ENCODE assay signal across 1 cellular context in the genomic region with DNA sequence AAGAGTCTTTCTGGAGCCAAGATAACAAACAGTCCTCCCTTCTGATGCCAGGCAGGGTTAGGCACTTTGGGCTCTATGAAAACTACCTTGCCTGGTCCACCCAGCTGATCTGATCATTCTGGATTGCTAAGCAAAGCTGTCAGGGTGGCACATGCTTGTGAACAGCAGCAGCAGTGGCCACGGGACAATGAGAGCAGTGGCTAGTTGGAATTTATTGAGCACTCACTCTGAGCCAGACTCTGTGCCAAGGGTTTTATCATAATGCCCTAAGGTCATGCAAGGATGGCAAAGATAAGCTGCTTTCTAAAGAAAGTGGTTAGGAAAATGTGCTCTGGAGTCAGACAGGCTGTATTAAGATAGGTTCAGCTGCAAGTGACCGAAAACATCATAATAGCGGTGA.
TF ChIP-seq lines count a peak whose summit lies in the region.

No MANE protein-coding gene starts in this region.

TF ChIP-seq in SK-N-SH treated with all-trans-retinoic acid at 6 μM for 48 hours, 23 proteins besides CTCF, POLR2A, EP300 and RAD21 (continued from another document):
- TF ChIP-seq POU6F1 (CRISPR knock-in tag; IDR thresholded peaks at IDR 0.05; ENCODE audit: borderline replicate concordance, low read depth) (no peak), PPARA (CRISPR knock-in tag; IDR thresholded peaks at IDR 0.05; ENCODE audit: borderline replicate concordance) (no peak)
- TF ChIP-seq, protein P1, sequence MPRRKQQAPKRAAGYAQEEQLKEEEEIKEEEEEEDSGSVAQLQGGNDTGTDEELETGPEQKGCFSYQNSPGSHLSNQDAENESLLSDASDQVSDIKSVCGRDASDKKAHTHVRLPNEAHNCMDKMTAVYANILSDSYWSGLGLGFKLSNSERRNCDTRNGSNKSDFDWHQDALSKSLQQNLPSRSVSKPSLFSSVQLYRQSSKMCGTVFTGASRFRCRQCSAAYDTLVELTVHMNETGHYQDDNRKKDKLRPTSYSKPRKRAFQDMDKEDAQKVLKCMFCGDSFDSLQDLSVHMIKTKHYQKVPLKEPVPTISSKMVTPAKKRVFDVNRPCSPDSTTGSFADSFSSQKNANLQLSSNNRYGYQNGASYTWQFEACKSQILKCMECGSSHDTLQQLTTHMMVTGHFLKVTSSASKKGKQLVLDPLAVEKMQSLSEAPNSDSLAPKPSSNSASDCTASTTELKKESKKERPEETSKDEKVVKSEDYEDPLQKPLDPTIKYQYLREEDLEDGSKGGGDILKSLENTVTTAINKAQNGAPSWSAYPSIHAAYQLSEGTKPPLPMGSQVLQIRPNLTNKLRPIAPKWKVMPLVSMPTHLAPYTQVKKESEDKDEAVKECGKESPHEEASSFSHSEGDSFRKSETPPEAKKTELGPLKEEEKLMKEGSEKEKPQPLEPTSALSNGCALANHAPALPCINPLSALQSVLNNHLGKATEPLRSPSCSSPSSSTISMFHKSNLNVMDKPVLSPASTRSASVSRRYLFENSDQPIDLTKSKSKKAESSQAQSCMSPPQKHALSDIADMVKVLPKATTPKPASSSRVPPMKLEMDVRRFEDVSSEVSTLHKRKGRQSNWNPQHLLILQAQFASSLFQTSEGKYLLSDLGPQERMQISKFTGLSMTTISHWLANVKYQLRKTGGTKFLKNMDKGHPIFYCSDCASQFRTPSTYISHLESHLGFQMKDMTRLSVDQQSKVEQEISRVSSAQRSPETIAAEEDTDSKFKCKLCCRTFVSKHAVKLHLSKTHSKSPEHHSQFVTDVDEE (CRISPR knock-in tag; IDR thresholded peaks at IDR 0.05): no peak
- TF ChIP-seq, protein P2, sequence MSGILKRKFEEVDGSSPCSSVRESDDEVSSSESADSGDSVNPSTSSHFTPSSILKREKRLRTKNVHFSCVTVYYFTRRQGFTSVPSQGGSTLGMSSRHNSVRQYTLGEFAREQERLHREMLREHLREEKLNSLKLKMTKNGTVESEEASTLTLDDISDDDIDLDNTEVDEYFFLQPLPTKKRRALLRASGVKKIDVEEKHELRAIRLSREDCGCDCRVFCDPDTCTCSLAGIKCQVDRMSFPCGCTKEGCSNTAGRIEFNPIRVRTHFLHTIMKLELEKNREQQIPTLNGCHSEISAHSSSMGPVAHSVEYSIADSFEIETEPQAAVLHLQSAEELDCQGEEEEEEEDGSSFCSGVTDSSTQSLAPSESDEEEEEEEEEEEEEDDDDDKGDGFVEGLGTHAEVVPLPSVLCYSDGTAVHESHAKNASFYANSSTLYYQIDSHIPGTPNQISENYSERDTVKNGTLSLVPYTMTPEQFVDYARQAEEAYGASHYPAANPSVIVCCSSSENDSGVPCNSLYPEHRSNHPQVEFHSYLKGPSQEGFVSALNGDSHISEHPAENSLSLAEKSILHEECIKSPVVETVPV (CRISPR knock-in tag; IDR thresholded peaks at IDR 0.05): no peak
TF ChIP-seq in SK-N-SH treated with all-trans-retinoic acid at 6 μM for 48 hours: peak in this region for 0.
